Comparison of ENCODE assay signal across 26 cellular contexts in the genomic region with DNA sequence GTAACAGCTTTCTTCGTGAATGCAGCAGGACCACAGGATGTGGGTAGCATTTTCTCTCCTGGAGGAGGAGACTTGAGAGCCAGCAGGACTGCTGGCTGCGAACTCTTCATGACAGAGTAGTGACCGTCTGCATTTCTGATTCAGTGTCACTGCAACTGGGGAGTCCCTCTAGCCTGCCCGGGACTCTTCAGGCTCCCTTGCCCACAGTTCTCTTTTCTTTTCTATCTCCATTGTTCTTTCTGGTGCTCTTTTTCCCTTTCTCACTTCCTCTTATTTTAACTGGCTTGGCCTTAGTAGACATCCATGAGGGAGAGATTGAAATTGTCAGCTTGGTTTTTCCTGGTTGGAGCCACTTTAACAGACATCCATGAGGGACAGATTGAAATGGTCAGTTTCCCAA.
"Had no signal": no experiment of that assay in that cellular context is flagged by ENCODE, and none has a peak within 500 bp of the region (broad histone marks: within the 10 kb centered on the region; RNA-seq: fewer than 3 reads in every experiment).

No MANE protein-coding gene starts in this region.

- H3K27me3 Mint-ChIP-seq: activated CD4-positive, alpha-beta T cell treated with anti-CD3 and anti-CD28 coated beads, Interleukin-2, amount 10 ng/mL, durations not matched to agents 24 days and 14 days; activated CD8-positive, alpha-beta T cell treated with anti-CD3 and anti-CD28 coated beads for 36 hours; activated naive CD4-positive, alpha-beta T cell treated with anti-CD3 and anti-CD28 coated beads, Interleukin-2, amount 10 ng/mL, durations not matched to agents 7 days and 5 days; activated naive CD8-positive, alpha-beta T cell treated with anti-CD3 and anti-CD28 coated beads, Interleukin-2, amount 50 U/mL, for 24 hours; stimulated activated naive CD8-positive, alpha-beta T cell treated with anti-CD3 and anti-CD28 coated beads, Interleukin-15, amount 100 ng/mL, for 72 hours had no signal

- DNase-seq: activated CD4-positive, alpha-beta T cell treated with anti-CD3 and anti-CD28 coated beads, Interleukin-2, amount 10 ng/mL, durations not matched to agents 24 days and 14 days; activated CD8-positive, alpha-beta T cell treated with anti-CD3 and anti-CD28 coated beads for 36 hours; activated naive CD4-positive, alpha-beta T cell treated with anti-CD3 and anti-CD28 coated beads, Interleukin-2, amount 10 ng/mL, durations not matched to agents 7 days and 5 days; activated naive CD8-positive, alpha-beta T cell treated with anti-CD3 and anti-CD28 coated beads, Interleukin-2, amount 50 U/mL, for 24 hours; activated T-cell treated with anti-CD3 and anti-CD28 coated beads, Interleukin-2, amount 50 U/mL, for 1 hour; anterior cingulate cortex; caudate nucleus; dorsolateral prefrontal cortex; endodermal cell; foreskin keratinocyte; hippocampal formation; left cardiac atrium; mesenchymal stem cell; mucosa of descending colon; naive B cell; ovary; psoas muscle; right lobe of liver; small intestine; stimulated activated CD4-positive, alpha-beta T cell treated with anti-CD3 and anti-CD28 coated beads, Interleukin-4, amount 100 ng/mL, for 1 hour; stimulated activated naive CD8-positive, alpha-beta T cell treated with anti-CD3 and anti-CD28 coated beads, Interleukin-15, amount 100 ng/mL, for 72 hours; trophoblast cell had no signal

- FAIRE-seq: colon, islet of Langerhans, small intestine had no signal

- H3K9me3 Mint-ChIP-seq: activated CD4-positive, alpha-beta T cell treated with anti-CD3 and anti-CD28 coated beads, Interleukin-2, amount 10 ng/mL, durations not matched to agents 24 days and 14 days; activated CD8-positive, alpha-beta T cell treated with anti-CD3 and anti-CD28 coated beads for 36 hours; activated naive CD4-positive, alpha-beta T cell treated with anti-CD3 and anti-CD28 coated beads, Interleukin-2, amount 10 ng/mL, durations not matched to agents 7 days and 5 days; activated naive CD8-positive, alpha-beta T cell treated with anti-CD3 and anti-CD28 coated beads, Interleukin-2, amount 50 U/mL, for 24 hours had no signal

- H3K4me3 Mint-ChIP-seq: activated CD4-positive, alpha-beta T cell treated with anti-CD3 and anti-CD28 coated beads, Interleukin-2, amount 10 ng/mL, durations not matched to agents 24 days and 14 days; activated CD8-positive, alpha-beta T cell treated with anti-CD3 and anti-CD28 coated beads for 36 hours; activated naive CD4-positive, alpha-beta T cell treated with anti-CD3 and anti-CD28 coated beads, Interleukin-2, amount 10 ng/mL, durations not matched to agents 7 days and 5 days; activated naive CD8-positive, alpha-beta T cell treated with anti-CD3 and anti-CD28 coated beads, Interleukin-2, amount 50 U/mL, for 24 hours; brain; endodermal cell; naive B cell; stimulated activated naive CD8-positive, alpha-beta T cell treated with anti-CD3 and anti-CD28 coated beads, Interleukin-15, amount 100 ng/mL, for 72 hours had no signal

- H3K27ac Mint-ChIP-seq: activated CD4-positive, alpha-beta T cell treated with anti-CD3 and anti-CD28 coated beads, Interleukin-2, amount 10 ng/mL, durations not matched to agents 24 days and 14 days; activated CD8-positive, alpha-beta T cell treated with anti-CD3 and anti-CD28 coated beads for 36 hours; activated naive CD4-positive, alpha-beta T cell treated with anti-CD3 and anti-CD28 coated beads, Interleukin-2, amount 10 ng/mL, durations not matched to agents 7 days and 5 days; activated naive CD8-positive, alpha-beta T cell treated with anti-CD3 and anti-CD28 coated beads, Interleukin-2, amount 50 U/mL, for 24 hours; activated T-helper 2 cell treated with anti-CD3 and anti-CD28 coated beads, Interferon-gamma antibody, Interleukin-2, Interleukin-4, amounts not matched to agents 10 μg/mL and 5 μg/mL and 100 μg/mL, durations not matched to agents 14 hours and 24 hours and 36 hours; brain; endodermal cell; naive B cell; stimulated activated naive CD8-positive, alpha-beta T cell treated with anti-CD3 and anti-CD28 coated beads, Interleukin-15, amount 100 ng/mL, for 72 hours had no signal

- H3K36me3 Mint-ChIP-seq: activated naive CD4-positive, alpha-beta T cell treated with anti-CD3 and anti-CD28 coated beads, Interleukin-2, amount 10 ng/mL, durations not matched to agents 7 days and 5 days; brain; naive B cell had no signal

- H3K4me1 Mint-ChIP-seq: activated CD4-positive, alpha-beta T cell treated with anti-CD3 and anti-CD28 coated beads, Interleukin-2, amount 10 ng/mL, durations not matched to agents 24 days and 14 days; activated naive CD4-positive, alpha-beta T cell treated with anti-CD3 and anti-CD28 coated beads, Interleukin-2, amount 10 ng/mL, durations not matched to agents 7 days and 5 days; activated naive CD8-positive, alpha-beta T cell treated with anti-CD3 and anti-CD28 coated beads, Interleukin-2, amount 50 U/mL, for 24 hours; endodermal cell; naive B cell; stimulated activated naive CD8-positive, alpha-beta T cell treated with anti-CD3 and anti-CD28 coated beads, Interleukin-15, amount 100 ng/mL, for 72 hours had no signal

- ATAC-seq: activated CD8-positive, alpha-beta T cell treated with anti-CD3 and anti-CD28 coated beads for 36 hours; activated naive CD8-positive, alpha-beta T cell treated with anti-CD3 and anti-CD28 coated beads, Interleukin-2, amount 50 U/mL, for 24 hours; foreskin keratinocyte; left cardiac atrium; mucosa of descending colon; psoas muscle; right lobe of liver; stimulated activated naive CD8-positive, alpha-beta T cell treated with anti-CD3 and anti-CD28 coated beads, Interleukin-15, amount 100 ng/mL, for 72 hours had no signal
